Comparison of ENCODE assay signal across 12 cellular contexts in genomic region chr6:5093231-5094015, GRCh38.
"Had no signal": no experiment of that assay in that cellular context is flagged by ENCODE, and none has a peak within 500 bp of the region (broad histone marks: within the 10 kb centered on the region; RNA-seq: fewer than 3 reads in every experiment).

No MANE protein-coding gene starts in this region.

- H3K79me2 ChIP-seq: parathyroid adenoma had no signal

- DNase-seq: activated B cell treated with CpG ODN at 0.5 μM for 24 hours; activated CD4-positive, alpha-beta T cell treated with anti-CD3 and anti-CD28 coated beads, Interleukin-2, amount 10 ng/mL, durations not matched to agents 24 days and 14 days; activated naive CD4-positive, alpha-beta T cell treated with anti-CD3 and anti-CD28 coated beads, Interleukin-2, amount 10 ng/mL, durations not matched to agents 7 days and 5 days; activated T-cell treated with anti-CD3 and anti-CD28 coated beads for 4 hours; effector memory CD8-positive, alpha-beta T cell; glutamatergic neuron; left lung; retina; stimulated activated naive CD4-positive, alpha-beta T cell had no signal

- H2AFZ ChIP-seq: neural progenitor cell, parathyroid adenoma had no signal

- H3K4me2 ChIP-seq: neural progenitor cell had no signal

- H3K4me1 ChIP-seq: left lung, neural progenitor cell, parathyroid adenoma had no signal

- ATAC-seq: effector memory CD8-positive, alpha-beta T cell had no signal

- H3K9me3 ChIP-seq: left lung had no signal

- H3K4me3 ChIP-seq: left lung, neural progenitor cell had no signal

- H3K9ac ChIP-seq: neural progenitor cell, parathyroid adenoma had no signal

- H3K27ac ChIP-seq: epithelial cell of prostate, neural progenitor cell, parathyroid adenoma had no signal

- H3K36me3 ChIP-seq: left lung, neural progenitor cell had no signal
